In the genomic region with DNA sequence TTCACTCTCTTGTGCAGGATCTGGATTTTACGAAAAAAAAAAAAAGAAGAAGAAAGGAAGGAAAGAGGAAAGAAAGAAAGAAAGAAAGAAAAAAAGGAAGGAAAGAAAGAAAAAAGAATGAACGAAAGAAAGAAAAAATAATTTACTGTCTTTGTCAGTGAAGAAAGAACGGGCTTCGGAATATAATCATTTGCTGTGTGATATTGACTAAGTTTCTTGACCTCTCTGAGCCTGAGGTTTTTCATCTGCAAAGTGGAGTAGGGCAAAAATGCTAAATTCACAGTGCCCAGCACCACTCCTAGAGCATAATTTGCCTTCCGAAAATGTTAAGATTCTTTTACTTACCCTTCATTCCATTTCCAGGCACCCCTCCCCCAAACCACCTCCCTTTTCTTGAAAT, we compare ENCODE assay signal across 9 cellular contexts. TPM values are rescaled to one million over a fixed set of nuclear protein-coding genes. Genes with fewer than 3 reads are reported as not detected.
DNase-seq lines count a peak whose midpoint lies in the region; FAIRE-seq and TF ChIP-seq lines count a peak whose summit lies in the region.
"Had no signal": no experiment of that assay in that cellular context is flagged by ENCODE, and none has a peak within 500 bp of the region (broad histone marks: within the 10 kb centered on the region; RNA-seq: fewer than 3 reads in every experiment).

No MANE protein-coding gene starts in this region.

- peaks cover 8% of the 10 kb centered on the region for H3K79me2 ChIP-seq in ACC112 (ENCODE audit: control insufficient read depth, insufficient read depth, low read length, unreplicated experiment)

- DNase-seq in bronchial epithelial cell (ENCODE audit: low read depth) (no peak), NCI-H226 (no peak), COR-L47 (lab: John Stamatoyannopoulos, UW) (no peak), NCI-H510A (lab: John Stamatoyannopoulos, UW) (no peak)
- no peak for DNase-seq in activated naive CD4-positive, alpha-beta T cell treated with Interleukin-2 at 50 U/mL for 16 hours

- H3K4me3 ChIP-seq in ACC112 (ENCODE audit: low read depth, low read length), result peak overlapping the region; percentile 89
- peak overlapping the region; percentile 80 for H3K4me3 ChIP-seq in HUES6 (ENCODE audit: low read depth, low read length)
- peak overlapping the region; percentile 33 for H3K4me3 ChIP-seq in bronchial epithelial cell (ENCODE audit: low read depth, low read length)
- peak overlapping the region; percentile 66 for H3K4me3 ChIP-seq in muscle layer of duodenum (ENCODE audit: low read depth in 1 of 2, low read length in 2 of 2)

- TF ChIP-seq CTCF in bronchial epithelial cell (IDR thresholded peaks at IDR 0.05; ENCODE audit: insufficient read depth, low read length, severe bottlenecking), result no peak

- no peak overlapping the region for H3K9ac ChIP-seq in HUES6 (ENCODE audit: low read length)

- no peak overlapping the region for H2AFZ ChIP-seq in ACC112 (ENCODE audit: low read length, unreplicated experiment)

- H3K36me3 ChIP-seq in ACC112 (ENCODE audit: insufficient read depth, low read length) (peaks cover 8% of the 10 kb centered on the region), HUES6 (ENCODE audit: control insufficient read depth, insufficient read depth, low read length) (0 out of 2 replicates have a peak, but pooled peaks cover 7% of the 10 kb centered on the region), bronchial epithelial cell (ENCODE audit: control insufficient read depth, insufficient read depth, low read length) (no peaks in the 10 kb centered on the region), muscle layer of duodenum (ENCODE audit: control insufficient read depth in 1 of 2, insufficient read depth in 2 of 2, low read length in 2 of 2) (no peaks in the 10 kb centered on the region)

- H3K4me1 ChIP-seq in ACC112 (ENCODE audit: control insufficient read depth, insufficient read depth, low read length, unreplicated experiment) (peaks cover 37% of the 10 kb centered on the region), HUES6 (ENCODE audit: control insufficient read depth, insufficient read depth, low read length) (peaks cover 40% of the 10 kb centered on the region), muscle layer of duodenum (ENCODE audit: control insufficient read depth in 1 of 2, insufficient read depth in 2 of 2, low read length in 2 of 2) (peaks cover 16 to 54% of the 10 kb centered on the region in 2 donors)

- no peak for FAIRE-seq in bronchial epithelial cell (lab: Jason Lieb, UNC)
- FAIRE-seq: TTC549 had no signal

- H3K27ac ChIP-seq in ACC112 (ENCODE audit: low read depth, low read length) (peak overlapping the region; percentile 45), HUES6 (ENCODE audit: low read depth, low read length) (no peak overlapping the region), muscle layer of duodenum (ENCODE audit: low read length) (peak overlapping the region; percentile 69)

- no peaks in the 10 kb centered on the region for H3K9me3 ChIP-seq in HUES6 (ENCODE audit: control insufficient read depth, insufficient read depth, low read depth, low read length)
- no peaks in the 10 kb centered on the region for H3K9me3 ChIP-seq in muscle layer of duodenum (ENCODE audit: control insufficient read depth in 1 of 2, low read length in 2 of 2)

- H3K27me3 ChIP-seq in ACC112 (ENCODE audit: insufficient read depth, low read length), result no peaks in the 10 kb centered on the region
- peaks cover 41% of the 10 kb centered on the region for H3K27me3 ChIP-seq in HUES6 (ENCODE audit: control insufficient read depth, insufficient read depth, low read length)
- no peaks in the 10 kb centered on the region for H3K27me3 ChIP-seq in bronchial epithelial cell (ENCODE audit: control insufficient read depth, insufficient read depth, low read length)
- H3K27me3 ChIP-seq in muscle layer of duodenum (ENCODE audit: low read depth, low read length), result no peaks in the 10 kb centered on the region

RNA-seq across cellular contexts. Expression of a gene that starts 0.3 kb away (rescaled TPM):
- total RNA-seq in bronchial epithelial cell, result 0.13 TPM in 1 of 2 replicates, not detected in the other

RNA-seq across cellular contexts. Expression of a gene that starts 0.4 kb away (rescaled TPM):
- total RNA-seq in bronchial epithelial cell, result 0.51 and 0.53 TPM in 2 replicates

RNA-seq across cellular contexts. Expression of a gene that starts 5.2 kb away (rescaled TPM):
- 15.3 and 26.9 TPM in 2 replicates for total RNA-seq in bronchial epithelial cell

RNA-seq across cellular contexts. Expression of a gene that starts 22.9 kb away (rescaled TPM):
- 5.3 and 6.7 TPM in 2 replicates for total RNA-seq in bronchial epithelial cell

Comparison
In these comparisons a context has a peak if more than half of its experiments do, and no peak if none do; other contexts are left out.
1. H3K4me3 ChIP-seq: peak in every context shown above with its lines; median percentile 89 in ACC112; 80 in HUES6; 66 in muscle layer of duodenum; 33 in bronchial epithelial cell.